ENCODE assay signal across 8 cellular contexts in the genomic region with DNA sequence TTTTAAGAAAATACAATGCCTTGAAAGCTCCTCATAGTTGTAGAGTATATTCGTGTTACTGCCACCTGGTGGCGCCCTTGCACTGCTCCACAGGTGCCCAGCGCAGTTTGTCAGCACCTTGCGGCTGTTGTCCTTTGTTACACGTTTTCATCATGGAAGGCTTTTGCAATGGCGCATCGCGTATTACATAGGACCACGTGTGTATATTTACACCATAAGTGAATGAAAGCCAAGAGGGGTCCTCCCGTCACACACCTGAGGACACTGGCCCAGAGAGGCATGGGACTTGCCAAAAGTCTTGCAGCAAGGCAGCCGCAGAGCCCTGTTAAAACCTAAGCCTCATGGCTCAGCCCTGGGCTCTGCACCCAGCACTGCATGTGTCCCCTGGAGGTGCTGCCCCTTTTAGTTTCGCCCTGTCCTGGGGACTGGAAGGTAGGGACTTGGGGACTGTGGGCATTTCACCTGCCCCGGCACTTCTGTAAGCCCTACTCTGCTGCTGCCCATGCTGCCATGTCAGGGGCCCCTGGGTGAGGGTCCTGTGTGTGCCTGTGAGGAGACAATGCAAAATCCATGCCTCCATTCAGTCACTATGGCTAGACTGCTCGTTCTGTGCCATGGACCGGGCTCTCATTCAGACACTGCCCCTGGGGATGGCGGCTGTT. TPM values are rescaled to one million over a fixed set of nuclear protein-coding genes. Genes with fewer than 3 reads are reported as not detected.
DNase-seq lines count a peak whose midpoint lies in the region; ATAC-seq and TF ChIP-seq lines count a peak whose summit lies in the region.

No MANE protein-coding gene starts in this region.

- H3K4me1 ChIP-seq in right lobe of liver = no peaks in the 10 kb centered on the region

- ATAC-seq in right lobe of liver = peak; percentile 67 to 86 (median 78)
- no peak for ATAC-seq in HG02610 (IDR thresholded peaks at IDR 0.05; ENCODE audit: unreplicated experiment)

- POLR2A ChIA-PET in AG04450 (lab: Yijun Ruan, JAX) = interaction anchor here (0.6 to 1.0 kb wide), 2 partner anchors 26 to 52 kb away, joined by 3 read pairs; no protein-coding TSS in a partner anchor

- CTCF ChIA-PET in AG04450 (lab: Charles Lee) = interaction anchor here (0.6 to 1.6 kb wide), 9 partner anchors 9 to 747 kb away, joined by 3 to 10 read pairs (median 4); no protein-coding TSS in a partner anchor

- peaks cover 0 to 57% (median 17%) of the 10 kb centered on the region in 4 donors for H3K36me3 ChIP-seq in right lobe of liver

- H3K4me3 ChIP-seq in AG04450 (ENCODE audit: low read depth, low read length) = no peak overlapping the region
- H3K4me3 ChIP-seq in choroid plexus epithelial cell (ENCODE audit: low read depth, low read length) = no peak overlapping the region
- no peak overlapping the region for H3K4me3 ChIP-seq in right lobe of liver

- TF ChIP-seq CTCF in AG04450 (IDR thresholded peaks at IDR 0.05; ENCODE audit: low read depth, low read length) (peak; percentile 92), choroid plexus epithelial cell (conservative IDR thresholded peaks at IDR 0.05; ENCODE audit: low read depth, low read length) (peak; percentile 95), right lobe of liver (IDR thresholded peaks at IDR 0.05) (peak; percentile 90 to 93 (median 90))

- 19% methylated on average over 11 of the region's 16 CpGs for WGBS in right lobe of liver (ENCODE audit: insufficient coverage, low coverage, low lambda C conversion rate, missing lambda C conversion rate)

- no peak for TF ChIP-seq POLR2A in right lobe of liver (IDR thresholded peaks at IDR 0.05)

- DNase-seq in AG04450 (ENCODE audit: low read depth, low spot score) = peak; percentile 47
- peak; percentile 69 for DNase-seq in H4 (ENCODE audit: low spot score)
- DNase-seq in NCI-H446 treated with DMSO at 0.1 percent for 48 hours (lab: John Stamatoyannopoulos, UW) = peak; percentile 5
- peak; percentile 60 to 69 for DNase-seq in activated CD4-positive, alpha-beta T cell treated with anti-CD3 and anti-CD28 coated beads for 4 hours
- DNase-seq in choroid plexus epithelial cell (ENCODE audit: low read depth) = peak; percentile 87
- DNase-seq in right lobe of liver = peak in 2 of 3 donors; percentile 61 to 72
- peak; percentile 35 to 54 (median 39) for DNase-seq in stimulated activated CD4-positive, alpha-beta T cell treated with anti-CD3 and anti-CD28 coated beads, TNF-alpha, amount 100 ng/mL, for 4 hours (ENCODE audit: low read depth in 3 of 3)

- intact Hi-C loops in right lobe of liver (cut with DNase I) = no loop called here

- H3K27me3 ChIP-seq in AG04450 (ENCODE audit: control insufficient read depth, insufficient read depth, low read length) (no peaks in the 10 kb centered on the region), right lobe of liver (no peaks in the 10 kb centered on the region)

- H3K9me3 ChIP-seq in AG04450 (ENCODE audit: control insufficient read depth, insufficient read depth, low read length) (no peaks in the 10 kb centered on the region; the same call in 1 of the 2 replicates), right lobe of liver (no peaks in the 10 kb centered on the region)

- H3K27ac ChIP-seq in AG04450 (ENCODE audit: low read depth, low read length) (no peak overlapping the region), right lobe of liver (no peak overlapping the region)

RNA-seq across cellular contexts. Expression of a gene that starts 24.3 kb away (rescaled TPM):
- polyA plus RNA-seq in AG04450 (2011; rRNA removed) = 32.0 and 43.6 TPM in 2 replicates
- polyA minus RNA-seq in AG04450 (2011; rRNA and poly(A)+ RNA removed) = 140 and 173 TPM in 2 replicates
- total RNA-seq in H4 (2014; rRNA removed; shearing (Covaris generic)) = 23.2 and 29.2 TPM in 2 replicates
- 10 to 100 TPM; 15.8 to 35.7 (median 26.9) TPM for total RNA-seq in right lobe of liver

RNA-seq across cellular contexts. Expression of a gene that starts 52.9 kb away (rescaled TPM):
- 128 and 138 TPM in 2 replicates for polyA plus RNA-seq in AG04450 (2011; rRNA removed)
- 110 and 113 TPM in 2 replicates for polyA minus RNA-seq in AG04450 (2011; rRNA and poly(A)+ RNA removed)
- 22.0 and 22.4 TPM in 2 replicates for total RNA-seq in H4 (2014; rRNA removed; shearing (Covaris generic))
- total RNA-seq in right lobe of liver = 10 to 100 TPM in 5 of 6 experiments, 1 to 10 TPM in 1; 8.2 to 16.8 (median 14.2) TPM

Comparison
In these comparisons a context has a peak if more than half of its experiments do, and no peak if none do; other contexts are left out.
1. DNase-seq: peak in every context shown above with its lines; median percentile 87 in choroid plexus epithelial cell; 69 in H4; 66 in right lobe of liver; 64 in activated CD4-positive, alpha-beta T cell treated with anti-CD3 and anti-CD28 coated beads for 4 hours; 47 in AG04450; 39 in stimulated activated CD4-positive, alpha-beta T cell treated with anti-CD3 and anti-CD28 coated beads, TNF-alpha, amount 100 ng/mL, for 4 hours; 5 in NCI-H446 treated with DMSO at 0.1 percent for 48 hours.